37 cellular contexts compared by ENCODE assay signal in genomic region chr19:54307389-54307788, GRCh38. TPM values are rescaled to one million over a fixed set of nuclear protein-coding genes. Genes with fewer than 3 reads are reported as not detected.
"Had no signal": no experiment of that assay in that cellular context is flagged by ENCODE, and none has a peak within 500 bp of the region (broad histone marks: within the 10 kb centered on the region; RNA-seq: fewer than 3 reads in every experiment).

No MANE protein-coding gene starts in this region.

- H3K4me3 ChIP-seq: ascending aorta, breast epithelium, cardiac muscle cell, coronary artery, esophagus muscularis mucosa, gastrocnemius medialis had no signal

- H3K36me3 Mint-ChIP-seq: activated CD8-positive, alpha-beta memory T cell treated with anti-CD3 and anti-CD28 coated beads, Interleukin-2, amount 10 ng/mL, durations not matched to agents 7 days and 5 days; activated naive CD4-positive, alpha-beta T cell treated with anti-CD3 and anti-CD28 coated beads, Interleukin-2, amount 10 ng/mL, durations not matched to agents 7 days and 5 days; activated naive CD4-positive, alpha-beta T cell treated with anti-CD3 and anti-CD28 coated beads, Interleukin-2, amount 50 U/mL, for 72 hours; activated naive CD8-positive, alpha-beta T cell treated with anti-CD3 and anti-CD28 coated beads, Interleukin-2, amount 10 ng/mL, durations not matched to agents 7 days and 5 days; brain had no signal

- DNase-seq: activated B cell treated with CpG ODN at 0.5 μM for 24 hours; activated CD4-positive, alpha-beta T cell treated with anti-CD3 and anti-CD28 coated beads for 48 hours; activated CD4-positive, alpha-beta T cell treated with anti-CD3 and anti-CD28 coated beads, Interleukin-2, amount 50 U/mL, for 1 hour; activated CD4-positive, alpha-beta T cell treated with anti-CD3 and anti-CD28 coated beads, Interleukin-2, amount 50 U/mL, for 48 hours; activated CD8-positive, alpha-beta memory T cell treated with anti-CD3 and anti-CD28 coated beads, Interleukin-2, amount 10 ng/mL, durations not matched to agents 7 days and 5 days; activated CD8-positive, alpha-beta memory T cell treated with anti-CD3 and anti-CD28 coated beads, Interleukin-2, amount 50 U/mL, for 48 hours; activated CD8-positive, alpha-beta T cell treated with anti-CD3 and anti-CD28 coated beads for 36 hours; activated gamma-delta T cell; activated naive CD4-positive, alpha-beta T cell; activated naive CD4-positive, alpha-beta T cell treated with anti-CD3 and anti-CD28 coated beads, Interleukin-2, amount 10 ng/mL, durations not matched to agents 7 days and 5 days; activated naive CD8-positive, alpha-beta T cell treated with anti-CD3 and anti-CD28 coated beads, Interleukin-2, amount 10 ng/mL, durations not matched to agents 7 days and 5 days; activated T-cell treated with anti-CD3 and anti-CD28 coated beads for 4 hours; activated T-cell treated with anti-CD3 and anti-CD28 coated beads, Interleukin-2, amount 50 U/mL, for 24 hours; activated T-cell treated with anti-CD3 and anti-CD28 coated beads, Interleukin-2, amount 50 U/mL, for 72 hours; central memory CD4-positive, alpha-beta T cell; cerebellar nuclear complex; dermis blood vessel endothelial cell; effector CD4-positive, alpha-beta T cell; effector memory CD8-positive, alpha-beta T cell; erythroblast; foreskin keratinocyte; gastrocnemius medialis; glutamatergic neuron; T-helper 1 cell; T-helper 17 cell; T1000; WERI-Rb-1 had no signal

- H3K4me3 Mint-ChIP-seq: activated B cell treated with CpG ODN at 0.5 μM for 24 hours; activated CD8-positive, alpha-beta memory T cell treated with anti-CD3 and anti-CD28 coated beads, Interleukin-2, amount 10 ng/mL, durations not matched to agents 7 days and 5 days; activated CD8-positive, alpha-beta T cell treated with anti-CD3 and anti-CD28 coated beads for 36 hours; activated naive CD4-positive, alpha-beta T cell treated with anti-CD3 and anti-CD28 coated beads, Interleukin-2, amount 10 ng/mL, durations not matched to agents 7 days and 5 days; activated naive CD8-positive, alpha-beta T cell treated with anti-CD3 and anti-CD28 coated beads, Interleukin-2, amount 10 ng/mL, durations not matched to agents 7 days and 5 days; activated T-cell treated with anti-CD3 and anti-CD28 coated beads, Interleukin-2, amount 50 U/mL, for 24 hours; activated T-cell treated with anti-CD3 and anti-CD28 coated beads, Interleukin-2, amount 50 U/mL, for 72 hours; brain; effector memory CD8-positive, alpha-beta T cell; T-helper 17 cell; T-helper 2 cell treated with Interferon-gamma antibody and Interleukin-4, amounts not matched to agents 5 μg/mL and 100 μg/mL, for 36 hours had no signal

- H3K36me3 ChIP-seq: ascending aorta, breast epithelium, cardiac muscle cell, esophagus muscularis mucosa, gastrocnemius medialis, WERI-Rb-1 had no signal

- H3K27ac Mint-ChIP-seq: activated B cell treated with CpG ODN at 0.5 μM for 24 hours; activated CD8-positive, alpha-beta memory T cell treated with anti-CD3 and anti-CD28 coated beads, Interleukin-2, amount 10 ng/mL, durations not matched to agents 7 days and 5 days; activated CD8-positive, alpha-beta T cell treated with anti-CD3 and anti-CD28 coated beads for 36 hours; activated naive CD4-positive, alpha-beta T cell treated with anti-CD3 and anti-CD28 coated beads, Interleukin-2, amount 10 ng/mL, durations not matched to agents 7 days and 5 days; activated naive CD4-positive, alpha-beta T cell treated with anti-CD3 and anti-CD28 coated beads, Interleukin-2, amount 50 U/mL, for 72 hours; activated naive CD8-positive, alpha-beta T cell treated with anti-CD3 and anti-CD28 coated beads, Interleukin-2, amount 10 ng/mL, durations not matched to agents 7 days and 5 days; activated T-cell treated with anti-CD3 and anti-CD28 coated beads, Interleukin-2, amount 50 U/mL, for 24 hours; activated T-cell treated with anti-CD3 and anti-CD28 coated beads, Interleukin-2, amount 50 U/mL, for 72 hours; brain; effector memory CD8-positive, alpha-beta T cell; T-helper 2 cell treated with Interferon-gamma antibody and Interleukin-4, amounts not matched to agents 5 μg/mL and 100 μg/mL, for 36 hours had no signal

- H3K9me3 Mint-ChIP-seq: activated B cell treated with CpG ODN at 0.5 μM for 24 hours; activated CD8-positive, alpha-beta T cell treated with anti-CD3 and anti-CD28 coated beads for 36 hours; activated naive CD4-positive, alpha-beta T cell treated with anti-CD3 and anti-CD28 coated beads, Interleukin-2, amount 10 ng/mL, durations not matched to agents 7 days and 5 days; activated naive CD8-positive, alpha-beta T cell treated with anti-CD3 and anti-CD28 coated beads, Interleukin-2, amount 10 ng/mL, durations not matched to agents 7 days and 5 days; activated T-cell treated with anti-CD3 and anti-CD28 coated beads, Interleukin-2, amount 50 U/mL, for 24 hours; activated T-cell treated with anti-CD3 and anti-CD28 coated beads, Interleukin-2, amount 50 U/mL, for 72 hours; effector memory CD8-positive, alpha-beta T cell; T-helper 2 cell treated with Interferon-gamma antibody and Interleukin-4, amounts not matched to agents 5 μg/mL and 100 μg/mL, for 36 hours had no signal

- ATAC-seq: activated CD4-positive, CD25-positive, alpha-beta regulatory T cell treated with anti-CD3 and anti-CD28 coated beads, Interleukin-2, amount 50 U/mL, for 24 hours; activated CD8-positive, alpha-beta memory T cell treated with anti-CD3 and anti-CD28 coated beads, Interleukin-2, amount 10 ng/mL, durations not matched to agents 7 days and 5 days; activated CD8-positive, alpha-beta T cell treated with anti-CD3 and anti-CD28 coated beads for 36 hours; activated naive CD4-positive, alpha-beta T cell treated with anti-CD3 and anti-CD28 coated beads, Interleukin-2, amount 50 U/mL, for 72 hours; activated T-cell treated with anti-CD3 and anti-CD28 coated beads, Interleukin-2, amount 50 U/mL, for 72 hours; effector memory CD8-positive, alpha-beta T cell; foreskin keratinocyte; gastrocnemius medialis; T-helper 17 cell had no signal

- H3K9me3 ChIP-seq: ascending aorta, breast epithelium, esophagus muscularis mucosa, gastrocnemius medialis had no signal

- H3K4me1 ChIP-seq: ascending aorta, breast epithelium, esophagus muscularis mucosa, foreskin keratinocyte, gastrocnemius medialis had no signal

- H3K27me3 ChIP-seq: ascending aorta, cardiac muscle cell, foreskin keratinocyte, gastrocnemius medialis had no signal

- H3K4me1 Mint-ChIP-seq: brain had no signal

- H3K27ac ChIP-seq: ascending aorta, breast epithelium, cardiac muscle cell, coronary artery, esophagus muscularis mucosa, foreskin keratinocyte, gastrocnemius medialis, WERI-Rb-1 had no signal

RNA-seq across cellular contexts. Expression of gene LILRA5, which starts 5.6 kb away (rescaled TPM):
- total RNA-seq: activated CD8-positive, alpha-beta memory T cell treated with anti-CD3 and anti-CD28 coated beads for 36 hours; activated CD8-positive, alpha-beta memory T cell treated with anti-CD3 and anti-CD28 coated beads, Interleukin-2, amount 10 ng/mL, durations not matched to agents 7 days and 5 days; activated CD8-positive, alpha-beta T cell treated with anti-CD3 and anti-CD28 coated beads for 36 hours; activated naive CD4-positive, alpha-beta T cell treated with anti-CD3 and anti-CD28 coated beads, Interleukin-2, amount 50 U/mL, for 72 hours; activated naive CD8-positive, alpha-beta T cell treated with anti-CD3 and anti-CD28 coated beads, Interleukin-2, amount 10 ng/mL, durations not matched to agents 7 days and 5 days; activated T-cell treated with anti-CD3 and anti-CD28 coated beads, Interleukin-2, amount 50 U/mL, for 72 hours; ascending aorta; cardiac muscle cell; dermis blood vessel endothelial cell; foreskin keratinocyte had no signal
- polyA plus RNA-seq: cardiac muscle cell, foreskin keratinocyte had no signal

RNA-seq across cellular contexts. Expression of gene LILRB2, which starts 26.5 kb away (rescaled TPM):
- total RNA-seq: activated CD8-positive, alpha-beta memory T cell treated with anti-CD3 and anti-CD28 coated beads for 36 hours; activated CD8-positive, alpha-beta memory T cell treated with anti-CD3 and anti-CD28 coated beads, Interleukin-2, amount 10 ng/mL, durations not matched to agents 7 days and 5 days; activated CD8-positive, alpha-beta T cell treated with anti-CD3 and anti-CD28 coated beads for 36 hours; activated naive CD4-positive, alpha-beta T cell treated with anti-CD3 and anti-CD28 coated beads, Interleukin-2, amount 50 U/mL, for 72 hours; activated T-cell treated with anti-CD3 and anti-CD28 coated beads, Interleukin-2, amount 50 U/mL, for 72 hours; cardiac muscle cell; dermis blood vessel endothelial cell; foreskin keratinocyte had no signal
- polyA plus RNA-seq: cardiac muscle cell, foreskin keratinocyte had no signal

RNA-seq across cellular contexts. Expression of gene LILRA4, which starts 31.6 kb away (rescaled TPM):
- total RNA-seq: activated CD8-positive, alpha-beta memory T cell treated with anti-CD3 and anti-CD28 coated beads for 36 hours; activated CD8-positive, alpha-beta memory T cell treated with anti-CD3 and anti-CD28 coated beads, Interleukin-2, amount 10 ng/mL, durations not matched to agents 7 days and 5 days; activated CD8-positive, alpha-beta T cell treated with anti-CD3 and anti-CD28 coated beads for 36 hours; activated naive CD4-positive, alpha-beta T cell treated with anti-CD3 and anti-CD28 coated beads, Interleukin-2, amount 50 U/mL, for 72 hours; activated naive CD8-positive, alpha-beta T cell treated with anti-CD3 and anti-CD28 coated beads, Interleukin-2, amount 10 ng/mL, durations not matched to agents 7 days and 5 days; activated T-cell treated with anti-CD3 and anti-CD28 coated beads, Interleukin-2, amount 50 U/mL, for 72 hours; ascending aorta; cardiac muscle cell; dermis blood vessel endothelial cell; esophagus muscularis mucosa; foreskin keratinocyte; gastrocnemius medialis had no signal
- polyA plus RNA-seq: cardiac muscle cell, foreskin keratinocyte had no signal

RNA-seq across cellular contexts. Expression of gene LILRB5, which starts 50.3 kb away (rescaled TPM):
- total RNA-seq: activated CD8-positive, alpha-beta memory T cell treated with anti-CD3 and anti-CD28 coated beads for 36 hours; activated CD8-positive, alpha-beta memory T cell treated with anti-CD3 and anti-CD28 coated beads, Interleukin-2, amount 10 ng/mL, durations not matched to agents 7 days and 5 days; activated CD8-positive, alpha-beta T cell treated with anti-CD3 and anti-CD28 coated beads for 36 hours; activated naive CD4-positive, alpha-beta T cell treated with anti-CD3 and anti-CD28 coated beads, Interleukin-2, amount 50 U/mL, for 72 hours; cardiac muscle cell; dermis blood vessel endothelial cell; foreskin keratinocyte had no signal
- polyA plus RNA-seq: cardiac muscle cell, foreskin keratinocyte had no signal

RNA-seq across cellular contexts. Expression of gene LAIR1, which starts 57.3 kb away (rescaled TPM):
- total RNA-seq: cardiac muscle cell, dermis blood vessel endothelial cell, foreskin keratinocyte had no signal
- polyA plus RNA-seq: cardiac muscle cell, foreskin keratinocyte had no signal
